Comparison of ENCODE assay signal across 29 cellular contexts in the genomic region with DNA sequence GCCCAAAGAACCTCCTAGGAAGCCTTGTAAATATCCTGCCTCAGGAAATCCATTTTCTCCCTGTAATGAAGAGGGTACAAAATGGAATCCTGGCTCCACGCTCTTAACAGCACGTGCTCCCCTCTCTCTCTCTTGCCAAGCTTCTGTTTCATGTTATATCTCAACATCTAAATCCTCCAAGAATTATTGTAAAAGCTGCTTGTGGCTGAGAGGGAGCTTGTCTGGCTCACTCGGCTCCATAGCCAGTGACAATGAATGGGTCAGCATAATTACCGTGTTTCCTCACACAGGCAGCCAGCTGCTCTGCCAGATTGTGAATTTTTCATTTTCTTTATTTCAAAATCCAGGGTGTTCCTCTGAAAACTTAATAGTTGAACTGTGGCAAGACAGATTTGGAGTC.
"Had no signal": no experiment of that assay in that cellular context is flagged by ENCODE, and none has a peak within 500 bp of the region (broad histone marks: within the 10 kb centered on the region; RNA-seq: fewer than 3 reads in every experiment).

No MANE protein-coding gene starts in this region.

- H3K4me2 ChIP-seq: PC-9, SK-N-SH had no signal

- H3K9me2 ChIP-seq: SK-N-SH had no signal

- H2AFZ ChIP-seq: PC-9 had no signal

- H3K27me3 ChIP-seq: cardiac muscle cell had no signal

- H3K9ac ChIP-seq: SK-N-SH had no signal

- H3K36me3 ChIP-seq: cardiac muscle cell had no signal

- H3K9me3 ChIP-seq: SK-N-SH had no signal

- FAIRE-seq: TTC549 had no signal

- DNase-seq: activated CD4-positive, alpha-beta memory T cell treated with anti-CD3 and anti-CD28 coated beads for 36 hours; activated CD4-positive, alpha-beta T cell treated with anti-CD3 and anti-CD28 coated beads for 36 hours; activated CD4-positive, alpha-beta T cell treated with anti-CD3 and anti-CD28 coated beads, Interleukin-2, amount 50 U/mL, for 1 hour; activated CD8-positive, alpha-beta memory T cell treated with anti-CD3 and anti-CD28 coated beads, Interleukin-2, amount 50 U/mL, for 4 hours; activated effector memory CD4-positive, alpha-beta T cell treated with Interleukin-2 at 50 U/mL for 16 hours; activated naive CD4-positive, alpha-beta T cell treated with anti-CD3 and anti-CD28 coated beads, Interleukin-2, amount 10 ng/mL, durations not matched to agents 7 days and 5 days; activated naive CD8-positive, alpha-beta T cell treated with anti-CD3 and anti-CD28 coated beads for 36 hours; activated T-cell treated with anti-CD3 and anti-CD28 coated beads for 4 hours; activated T-cell treated with anti-CD3 and anti-CD28 coated beads, Interleukin-2, amount 50 U/mL, for 48 hours; amniotic stem cell; aorta; Karpas-422; NCI-H1105; NCI-H1417 treated with DMSO at 0.1 percent for 48 hours; NCI-H187 treated with DMSO at 0.1 percent for 48 hours; NCI-H2171 treated with DMSO at 0.1 percent for 48 hours; NCI-H2227 treated with DMSO at 0.1 percent for 48 hours; NCI-H446; NCI-H524; NCI-H69; NCI-H82; NK-92 treated with Interleukin-12 subunit alpha and Interleukin-12 subunit beta, amount 100 ng/mL, for 24 hours; PC-9; Right ventricle myocardium superior; SK-N-SH had no signal

- H3K27ac ChIP-seq: cardiac muscle cell, PC-9 had no signal

- H3K4me3 ChIP-seq: cardiac muscle cell, PC-9 had no signal

- ATAC-seq: activated CD4-positive, alpha-beta T cell treated with anti-CD3 and anti-CD28 coated beads for 36 hours; activated CD4-positive, CD25-positive, alpha-beta regulatory T cell treated with anti-CD3 and anti-CD28 coated beads, Interleukin-2, amount 50 U/mL, for 24 hours; WTC11 had no signal
